12 cellular contexts compared by ENCODE assay signal in the genomic region with DNA sequence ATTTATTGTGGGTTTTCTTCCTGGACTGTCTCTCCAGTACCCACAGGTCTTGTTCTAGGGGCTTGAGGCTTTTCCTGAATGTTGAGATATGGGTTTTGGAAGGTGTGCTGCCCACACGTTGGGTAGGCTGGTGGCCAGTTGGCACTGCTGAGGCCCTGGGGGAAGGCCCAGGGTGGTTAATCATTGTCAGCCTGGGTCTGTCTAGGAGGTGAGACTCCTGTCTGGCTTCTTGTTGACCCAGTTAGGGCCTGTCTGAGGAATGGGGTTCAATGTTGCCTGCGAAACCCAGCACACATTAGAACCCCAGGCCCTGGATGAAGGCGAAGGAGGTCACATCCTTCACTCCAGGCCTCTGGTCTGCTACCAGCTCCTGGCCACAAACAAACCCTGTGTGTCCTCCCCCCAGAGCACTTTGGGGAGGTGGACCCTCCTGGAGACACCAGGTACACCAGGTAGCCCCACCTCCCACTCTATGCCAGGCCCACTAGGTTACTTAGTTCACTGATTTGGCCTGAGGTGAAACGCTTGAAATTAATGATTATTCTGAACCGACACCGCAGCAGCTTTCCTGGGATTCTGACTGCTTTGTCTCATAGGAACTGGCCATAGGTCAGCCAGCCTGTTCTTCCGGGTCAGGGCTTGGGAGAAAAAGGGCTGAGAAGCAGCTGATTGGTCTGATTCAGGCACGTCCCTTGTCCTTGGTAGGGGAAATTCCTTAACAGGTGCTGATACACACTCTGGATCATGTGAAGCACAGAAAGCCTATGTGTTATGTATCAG. TPM values are rescaled to one million over a fixed set of nuclear protein-coding genes. Genes with fewer than 3 reads are reported as not detected.
DNase-seq lines count a peak whose midpoint lies in the region; ATAC-seq and TF ChIP-seq lines count a peak whose summit lies in the region.
"Had no signal": no experiment of that assay in that cellular context is flagged by ENCODE, and none has a peak within 500 bp of the region (broad histone marks: within the 10 kb centered on the region; RNA-seq: fewer than 3 reads in every experiment).

No MANE protein-coding gene starts in this region.

- H3K4me3 Mint-ChIP-seq in nephron progenitor cell = no peak overlapping the region
- H3K4me3 Mint-ChIP-seq: stimulated activated memory B cell treated with anti-CD40 and anti-IgM and Interleukin-4, amounts not matched to agents 10 μg/mL and 1 μg/mL and 100 μg/mL, for 72 hours had no signal

- TF ChIP-seq CTCF in LNCaP clone FGC (IDR thresholded peaks at IDR 0.05; ENCODE audit: control insufficient read depth, extremely low read depth, insufficient read depth) (no peak), epithelial cell of proximal tubule (conservative IDR thresholded peaks at IDR 0.05; ENCODE audit: low read depth, low read length) (no peak), nephron progenitor cell (IDR thresholded peaks at IDR 0.05) (no peak)

- H3K36me3 Mint-ChIP-seq in nephron progenitor cell (ENCODE audit: low read depth) = peaks cover 13% of the 10 kb centered on the region
- H3K36me3 Mint-ChIP-seq: stimulated activated memory B cell treated with anti-CD40 and anti-IgM and Interleukin-4, amounts not matched to agents 10 μg/mL and 1 μg/mL and 100 μg/mL, for 72 hours had no signal

- no peak for ATAC-seq in GM18517 (IDR thresholded peaks at IDR 0.05; ENCODE audit: unreplicated experiment)
- ATAC-seq: stimulated activated memory B cell treated with anti-CD40 and anti-IgM and Interleukin-4, amounts not matched to agents 10 μg/mL and 1 μg/mL and 100 μg/mL, for 72 hours had no signal

- peaks cover 5% of the 10 kb centered on the region for H3K27me3 Mint-ChIP-seq in nephron progenitor cell (ENCODE audit: low read depth, poor library complexity)
- H3K27me3 Mint-ChIP-seq: stimulated activated memory B cell treated with anti-CD40 and anti-IgM and Interleukin-4, amounts not matched to agents 10 μg/mL and 1 μg/mL and 100 μg/mL, for 72 hours had no signal

- DNase-seq in COLO668 (lab: John Stamatoyannopoulos, UW; ENCODE audit: unreplicated experiment) (peak; percentile 12), LNCaP clone FGC (ENCODE audit: low read depth) (peak; percentile 27), epithelial cell of proximal tubule (ENCODE audit: low read depth) (peak; percentile 73), nephron progenitor cell (no peak), Kasumi-1 (lab: John Stamatoyannopoulos, UW) (no peak), HT-29 (ENCODE audit: low spot score) (no peak), iPS-NIHi11 (ENCODE audit: low spot score) (no peak)
- DNase-seq: activated effector memory CD4-positive, alpha-beta T cell treated with anti-CD3 and anti-CD28 coated beads, Interleukin-2, amount 50 U/mL, for 16 hours; NCI-H1436 treated with DMSO at 0.1 percent for 48 hours; occipital lobe had no signal

- H3K4me3 ChIP-seq in LNCaP clone FGC (ENCODE audit: low read depth, low read length) (no peak overlapping the region), epithelial cell of proximal tubule (ENCODE audit: low read depth, low read length) (no peak overlapping the region)

- H3K4me1 Mint-ChIP-seq in nephron progenitor cell = peaks cover 62% of the 10 kb centered on the region

- H3K9me3 Mint-ChIP-seq in nephron progenitor cell = no peaks in the 10 kb centered on the region
- H3K9me3 Mint-ChIP-seq: stimulated activated memory B cell treated with anti-CD40 and anti-IgM and Interleukin-4, amounts not matched to agents 10 μg/mL and 1 μg/mL and 100 μg/mL, for 72 hours had no signal

- peak overlapping the region; percentile 79 for H3K27ac Mint-ChIP-seq in nephron progenitor cell
- H3K27ac Mint-ChIP-seq: stimulated activated memory B cell treated with anti-CD40 and anti-IgM and Interleukin-4, amounts not matched to agents 10 μg/mL and 1 μg/mL and 100 μg/mL, for 72 hours had no signal

RNA-seq across cellular contexts. Expression of gene DNMT3B, which starts 15.2 kb away (rescaled TPM):
- 14.2 and 21.2 TPM in 2 replicates for total RNA-seq in epithelial cell of proximal tubule
- total RNA-seq in HT-29 (2014; rRNA removed; shearing (Covaris generic)) = 2.4 and 3.0 TPM in 2 replicates

RNA-seq across cellular contexts. Expression of gene COMMD7, which starts 34.1 kb away (rescaled TPM):
- total RNA-seq in epithelial cell of proximal tubule = 40.1 and 62.1 TPM in 2 replicates
- 31.1 and 31.5 TPM in 2 replicates for total RNA-seq in HT-29 (2014; rRNA removed; shearing (Covaris generic))

RNA-seq across cellular contexts. Expression of gene MAPRE1, which starts 42.4 kb away (rescaled TPM):
- total RNA-seq in epithelial cell of proximal tubule = 114 and 123 TPM in 2 replicates
- total RNA-seq in HT-29 (2014; rRNA removed; shearing (Covaris generic)) = 85.7 and 86.0 TPM in 2 replicates

Comparison
In these comparisons a context has a peak if more than half of its experiments do, and no peak if none do; other contexts are left out.
1. DNase-seq: peak in COLO668 (single experiment), LNCaP clone FGC (single experiment) and epithelial cell of proximal tubule (single experiment); none in nephron progenitor cell (single experiment), Kasumi-1 (0 of 2), HT-29 (single experiment) and iPS-NIHi11 (single experiment).